ENCODE assay signal across 16 cellular contexts in the genomic region with DNA sequence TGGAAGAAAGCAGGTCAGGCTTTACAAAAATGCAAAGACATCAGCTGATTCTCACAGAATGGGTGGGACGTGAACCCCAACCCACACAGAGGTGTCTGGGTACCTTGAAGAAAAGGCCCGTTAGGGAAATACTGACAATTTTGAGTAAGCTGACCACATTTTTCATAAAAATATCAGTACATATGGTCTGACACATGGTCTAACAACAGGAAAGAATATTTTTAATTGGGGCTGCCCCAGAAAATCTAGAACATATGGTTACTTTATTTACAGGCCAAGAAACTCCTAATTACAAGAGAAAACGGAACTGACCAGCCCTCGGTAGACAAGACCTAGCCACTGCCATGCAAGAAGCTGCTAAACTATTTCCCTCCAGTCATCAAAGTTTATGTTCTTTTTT. TPM values are rescaled to one million over a fixed set of nuclear protein-coding genes. Genes with fewer than 3 reads are reported as not detected.
DNase-seq lines count a peak whose midpoint lies in the region; ATAC-seq and FAIRE-seq lines count a peak whose summit lies in the region.
"Had no signal": no experiment of that assay in that cellular context is flagged by ENCODE, and none has a peak within 500 bp of the region (broad histone marks: within the 10 kb centered on the region; RNA-seq: fewer than 3 reads in every experiment).

No MANE protein-coding gene starts in this region.

- peaks cover 8 to 58% of the 10 kb centered on the region in 2 donors for H3K4me1 ChIP-seq in naive thymus-derived CD4-positive, alpha-beta T cell (ENCODE audit: control insufficient read depth in 2 of 2, insufficient read depth in 2 of 2, low read length in 2 of 2)
- no peaks in the 10 kb centered on the region for H3K4me1 ChIP-seq in HAP-1

- FAIRE-seq in GM19239 (lab: Jason Lieb, UNC): peak; percentile 54

- H3K4me3 ChIP-seq in naive thymus-derived CD4-positive, alpha-beta T cell (ENCODE audit: low read length): no peak overlapping the region
- no peak overlapping the region for H3K4me3 ChIP-seq in HAP-1
- H3K4me3 ChIP-seq: hepatocyte had no signal

- peak overlapping the region in 8 of 9 donors; percentile 82 to 97 (median 90) for H3K27ac Mint-ChIP-seq in naive thymus-derived CD4-positive, alpha-beta T cell

- POLR2A ChIA-PET in naive thymus-derived CD4-positive, alpha-beta T cell (lab: Charles Lee): interaction anchor here (0.6 to 8.5 kb wide), 19 partner anchors 10 to 120 kb away, joined by 3 to 114 read pairs (median 9); a partner anchor contains a TSS

- H3K9me3 Mint-ChIP-seq in naive thymus-derived CD4-positive, alpha-beta T cell: peaks cover 0 to 3% (median 0%) of the 10 kb centered on the region in 11 donors

- DNase-seq in G401 (ENCODE audit: low spot score) (peak; percentile 98), GM19239 (ENCODE audit: insufficient read length, low spot score) (no peak), NCI-H446 treated with DMSO at 0.1 percent for 48 hours (lab: John Stamatoyannopoulos, UW) (peak; percentile 11), anterior cingulate cortex (lab: John Stamatoyannopoulos, UW) (no peak), NCI-H187 treated with DMSO at 0.1 percent for 48 hours (lab: John Stamatoyannopoulos, UW) (no peak), HAP-1 (ENCODE audit: low spot score in 2 of 2) (no peak)
- DNase-seq in naive thymus-derived CD4-positive, alpha-beta T cell: no peak
- DNase-seq: activated CD4-positive, alpha-beta T cell treated with anti-CD3 and anti-CD28 coated beads for 4 hours; activated effector memory CD4-positive, alpha-beta T cell treated with anti-CD3 and anti-CD28 coated beads, Interleukin-2, amount 50 U/mL, for 16 hours; GF-D8; left ventricle myocardium superior; NCI-H345; T-helper 1 cell had no signal

- H3K27ac ChIP-seq in naive thymus-derived CD4-positive, alpha-beta T cell (ENCODE audit: low read depth, low read length): peak overlapping the region; percentile 42
- H3K27ac ChIP-seq: C4-2B, hepatocyte had no signal

- intact Hi-C loops in naive thymus-derived CD4-positive, alpha-beta T cell (cut with micrococcal nuclease): loop anchor here in 1 of 2 donors (1.0 kb wide), 1 partner anchor 9 kb away; no protein-coding TSS in a partner anchor

- CTCF ChIA-PET in naive thymus-derived CD4-positive, alpha-beta T cell (lab: Charles Lee): interaction anchor here (0.7 to 3.1 kb wide), 7 partner anchors 8 to 57 kb away, joined by 3 to 20 read pairs (median 3); a partner anchor contains a TSS

- peaks cover 40 to 81% (median 64%) of the 10 kb centered on the region in 7 donors for H3K4me1 Mint-ChIP-seq in naive thymus-derived CD4-positive, alpha-beta T cell

- no peak for ATAC-seq in naive thymus-derived CD4-positive, alpha-beta T cell
- no peak for ATAC-seq in GM21447 (IDR thresholded peaks at IDR 0.05; ENCODE audit: unreplicated experiment)
- ATAC-seq: left ventricle myocardium superior had no signal

- no peaks in the 10 kb centered on the region for H3K36me3 ChIP-seq in naive thymus-derived CD4-positive, alpha-beta T cell (ENCODE audit: control insufficient read depth in 2 of 3, insufficient read depth in 3 of 3, low read length in 3 of 3)
- no peaks in the 10 kb centered on the region for H3K36me3 ChIP-seq in HAP-1 (replicated peaks)

- in situ Hi-C loops in G401 (cut with HindIII; ENCODE audit: low sequenced_read_pairs): no loop called here
- in situ Hi-C loops in HAP-1 (cut with MboI; ENCODE audit: low sequenced_read_pairs): no loop called here

- H3K4me3 Mint-ChIP-seq in naive thymus-derived CD4-positive, alpha-beta T cell: peak overlapping the region in 9 of 10 donors; percentile 41 to 79 (median 65)

- H3K36me3 Mint-ChIP-seq in naive thymus-derived CD4-positive, alpha-beta T cell: peaks cover 0 to 16% (median 7%) of the 10 kb centered on the region in 5 donors

- no peaks in the 10 kb centered on the region for H3K9me3 ChIP-seq in naive thymus-derived CD4-positive, alpha-beta T cell (ENCODE audit: control insufficient read depth in 2 of 3, low read length in 3 of 3)
- H3K9me3 ChIP-seq in HAP-1: no peaks in the 10 kb centered on the region

- peaks cover 0 to 10% (median 0%) of the 10 kb centered on the region in 5 donors for H3K27me3 Mint-ChIP-seq in naive thymus-derived CD4-positive, alpha-beta T cell

- no peaks in the 10 kb centered on the region for H3K27me3 ChIP-seq in naive thymus-derived CD4-positive, alpha-beta T cell (ENCODE audit: control insufficient read depth in 2 of 2, insufficient read depth in 2 of 2, low read length in 2 of 2)
- H3K27me3 ChIP-seq in HAP-1 (ENCODE audit: low read depth): no peaks in the 10 kb centered on the region
- H3K27me3 ChIP-seq: hepatocyte had no signal

RNA-seq across cellular contexts. Expression of a gene that starts 48.7 kb away (rescaled TPM):
- total RNA-seq in G401 (2014; rRNA removed; shearing (Covaris generic)): 35.2 and 62.6 TPM in 2 replicates
- total RNA-seq in naive thymus-derived CD4-positive, alpha-beta T cell: 100 to 1,000 TPM; 190 to 733 (median 412) TPM
- polyA plus RNA-seq in naive thymus-derived CD4-positive, alpha-beta T cell: 1,000 to 10,000 TPM; 1,112 to 1,479 TPM

Comparison
In these comparisons a context has a peak if more than half of its experiments do, and no peak if none do; other contexts are left out.
1. DNase-seq: peak in G401 (single experiment) and NCI-H446 treated with DMSO at 0.1 percent for 48 hours (single experiment); none in GM19239 (single experiment), naive thymus-derived CD4-positive, alpha-beta T cell (0 of 9), anterior cingulate cortex (0 of 58), NCI-H187 treated with DMSO at 0.1 percent for 48 hours (single experiment) and HAP-1 (0 of 2).